ENCODE assay signal across 8 cellular contexts in genomic region chr1:39080884-39081265, GRCh38. TPM values are rescaled to one million over a fixed set of nuclear protein-coding genes. Genes with fewer than 3 reads are reported as not detected.
DNase-seq lines count a peak whose midpoint lies in the region; ATAC-seq, FAIRE-seq and TF ChIP-seq lines count a peak whose summit lies in the region.

No MANE protein-coding gene starts in this region.

- H3K27ac Mint-ChIP-seq in GM23338 = no peak overlapping the region

- WGBS in small intestine, 3 donors = 4 to 18% (median 8%) methylated on average over 13 to 27 of the region's 30 CpGs

- peak overlapping the region; percentile 99 for H2AFZ ChIP-seq in GM23338

- peak overlapping the region; percentile 78 for H3K4me3 Mint-ChIP-seq in GM23338

- no peak for TF ChIP-seq CTCF in GM23338 (conservative IDR thresholded peaks at IDR 0.05; ENCODE audit: low read depth in 2 of 2)

- DNase-seq in GM23338 (ENCODE audit: low spot score) = peak; percentile 92
- no peak for DNase-seq in small intestine
- DNase-seq in DMS114 treated with DMSO at 0.1 percent for 48 hours (lab: John Stamatoyannopoulos, UW; ENCODE audit: unreplicated experiment) = no peak
- no peak for DNase-seq in DMS53 (lab: John Stamatoyannopoulos, UW)
- no peak for DNase-seq in effector CD8-positive, alpha-beta T cell (lab: John Stamatoyannopoulos, UW)

- H3K9me3 Mint-ChIP-seq in GM23338 = no peaks in the 10 kb centered on the region

- H3K4me2 ChIP-seq in GM23338 = peak overlapping the region; percentile 75

- H3K9me3 ChIP-seq in iPS-15b (ENCODE audit: control insufficient read depth, insufficient read depth, low read length) (no peaks in the 10 kb centered on the region), small intestine (ENCODE audit: control insufficient read depth, low read depth) (no peaks in the 10 kb centered on the region)

- H3F3A ChIP-seq in GM23338 (replicated peaks; ENCODE audit: low read depth) = peaks cover 20% of the 10 kb centered on the region

- H3K36me3 ChIP-seq in GM23338 (ENCODE audit: insufficient read depth) (no peaks in the 10 kb centered on the region), iPS-15b (ENCODE audit: control insufficient read depth, insufficient read depth, low read length) (no peaks in the 10 kb centered on the region), small intestine (ENCODE audit: control insufficient read depth in 2 of 2, insufficient read depth in 2 of 2, low read length in 2 of 2) (no peaks in the 10 kb centered on the region)

- no peaks in the 10 kb centered on the region; the same call in 2 of the 3 replicates for H3K36me3 Mint-ChIP-seq in GM23338 (ENCODE audit: low read depth)

- peaks cover 15% of the 10 kb centered on the region for H3K4me1 Mint-ChIP-seq in GM23338

- peaks cover 7% of the 10 kb centered on the region for H4K20me1 ChIP-seq in GM23338 (replicated peaks; ENCODE audit: insufficient read depth)

- H3K27ac ChIP-seq in GM23338 (ENCODE audit: low read depth) (no peak overlapping the region), angular gyrus (ENCODE audit: low read depth, low read length) (peak overlapping the region; percentile 86), small intestine (ENCODE audit: low read depth in 1 of 2, low read length in 1 of 2) (no peak overlapping the region)

- peaks cover 6% of the 10 kb centered on the region; the same call in 1 of the 2 replicates for H3K79me2 ChIP-seq in GM23338 (replicated peaks; ENCODE audit: insufficient read depth)

- H3K27me3 ChIP-seq in GM23338 (ENCODE audit: insufficient read depth) (peaks cover 21% of the 10 kb centered on the region), iPS-15b (ENCODE audit: control insufficient read depth, insufficient read depth, low read length) (peaks cover 17% of the 10 kb centered on the region), small intestine (ENCODE audit: control insufficient read depth in 2 of 2, insufficient read depth in 2 of 2, low read length in 2 of 2) (peaks cover 3 to 7% of the 10 kb centered on the region in 2 donors)

- ATAC-seq in GM23338 = peak; percentile 77
- no peak for ATAC-seq in HG03135 (IDR thresholded peaks at IDR 0.05; ENCODE audit: unreplicated experiment)

- H3K9me2 ChIP-seq in GM23338 (ENCODE audit: insufficient read depth) = no peaks in the 10 kb centered on the region

- FAIRE-seq in small intestine (lab: Jason Lieb, UNC) = no peak

- no peak overlapping the region for H3K9ac ChIP-seq in iPS-15b (ENCODE audit: low read depth, low read length)

- H3K27me3 Mint-ChIP-seq in GM23338 (ENCODE audit: insufficient read depth, low read depth, poor library complexity) = peaks cover 20% of the 10 kb centered on the region

- H3K4me1 ChIP-seq in GM23338 (ENCODE audit: insufficient read depth) (peaks cover 5% of the 10 kb centered on the region; the same call in 1 of the 2 replicates), iPS-15b (ENCODE audit: control insufficient read depth, insufficient read depth, low read length) (peaks cover 8% of the 10 kb centered on the region), small intestine (ENCODE audit: control insufficient read depth in 2 of 2, insufficient read depth in 1 of 2, low read depth in 1 of 2, low read length in 1 of 2) (no peaks in the 10 kb centered on the region)

- H3K4me3 ChIP-seq in GM23338 (peak overlapping the region; percentile 67), iPS-15b (ENCODE audit: low read depth, low read length) (peak overlapping the region; percentile 37), small intestine (ENCODE audit: low read depth in 1 of 2, low read length in 2 of 2) (peak overlapping the region; percentile 9 to 54)

TF ChIP-seq in GM23338, 12 proteins besides CTCF, POLR2A, EP300 and RAD21:
- TF ChIP-seq STAT1 (IDR thresholded peaks at IDR 0.05; ENCODE audit: unreplicated experiment) (no peak), JUNB (IDR thresholded peaks at IDR 0.05; ENCODE audit: unreplicated experiment) (no peak), ZNF114 (CRISPR knock-in tag; IDR thresholded peaks at IDR 0.05) (no peak), ZNF462 (CRISPR knock-in tag; IDR thresholded peaks at IDR 0.05) (no peak)
- TF ChIP-seq, protein P1, sequence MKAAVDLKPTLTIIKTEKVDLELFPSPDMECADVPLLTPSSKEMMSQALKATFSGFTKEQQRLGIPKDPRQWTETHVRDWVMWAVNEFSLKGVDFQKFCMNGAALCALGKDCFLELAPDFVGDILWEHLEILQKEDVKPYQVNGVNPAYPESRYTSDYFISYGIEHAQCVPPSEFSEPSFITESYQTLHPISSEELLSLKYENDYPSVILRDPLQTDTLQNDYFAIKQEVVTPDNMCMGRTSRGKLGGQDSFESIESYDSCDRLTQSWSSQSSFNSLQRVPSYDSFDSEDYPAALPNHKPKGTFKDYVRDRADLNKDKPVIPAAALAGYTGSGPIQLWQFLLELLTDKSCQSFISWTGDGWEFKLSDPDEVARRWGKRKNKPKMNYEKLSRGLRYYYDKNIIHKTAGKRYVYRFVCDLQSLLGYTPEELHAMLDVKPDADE (IDR thresholded peaks at IDR 0.05) = no peak

RNA-seq across cellular contexts. Expression of gene NDUFS5, which starts 54.7 kb away (rescaled TPM):
- total RNA-seq in GM23338 (2014; rRNA removed; shearing (Covaris generic)) = 532 and 878 TPM in 2 replicates
- polyA plus RNA-seq in GM23338 (2016; fragmentation: Nextera tagmentation; extraction: Ambion mirVana) = 2,534 and 2,723 TPM in 2 replicates
- 100 to 1,000 TPM; 472 to 696 (median 574) TPM for polyA plus RNA-seq in small intestine
